In the genomic region with DNA sequence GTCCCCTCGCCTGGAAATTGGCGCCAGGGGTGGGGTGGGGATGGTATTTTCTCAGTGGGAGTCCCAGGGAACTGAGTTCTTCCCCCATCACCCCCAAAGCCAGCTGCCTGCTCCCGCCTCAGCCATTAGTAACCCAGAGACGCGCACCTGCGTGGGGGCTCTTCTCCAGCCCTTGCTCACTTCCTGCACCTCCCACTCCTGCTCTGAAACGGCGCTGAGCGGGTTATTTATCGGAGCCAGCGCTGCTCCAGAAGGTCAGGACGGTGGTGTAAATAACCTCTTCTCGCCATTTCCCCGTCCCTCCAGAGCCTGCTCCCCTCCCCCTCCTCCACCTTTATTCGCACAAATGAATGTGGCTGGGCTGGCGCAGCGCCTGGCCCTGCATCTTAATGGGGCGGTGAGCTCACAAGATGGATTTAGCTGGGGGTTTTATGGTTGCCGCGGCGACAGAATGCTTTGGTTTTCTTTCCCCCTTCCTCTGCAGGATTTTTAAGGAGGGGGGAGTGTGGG, we compare ENCODE assay signal across 9 cellular contexts. TPM values are rescaled to one million over a fixed set of nuclear protein-coding genes. Genes with fewer than 3 reads are reported as not detected.
DNase-seq lines count a peak whose midpoint lies in the region; ATAC-seq and TF ChIP-seq lines count a peak whose summit lies in the region.
"Had no signal": no experiment of that assay in that cellular context is flagged by ENCODE, and none has a peak within 500 bp of the region (broad histone marks: within the 10 kb centered on the region; RNA-seq: fewer than 3 reads in every experiment).

No MANE protein-coding gene starts in this region.

- 12% methylated on average over 14 of the region's 21 CpGs for WGBS in hepatocyte (ENCODE audit: low lambda C conversion rate, missing lambda C conversion rate)
- 30 to 69% methylated on average over 21 of the region's 21 CpGs for WGBS in sigmoid colon, 2 donors

- no peak for TF ChIP-seq POLR2A in sigmoid colon (IDR thresholded peaks at IDR 0.05)

- ATAC-seq in HG02938 (IDR thresholded peaks at IDR 0.05; ENCODE audit: unreplicated experiment), result no peak
- ATAC-seq in GM21576 (IDR thresholded peaks at IDR 0.05; ENCODE audit: unreplicated experiment), result no peak

- H3K9me3 ChIP-seq in A673 (ENCODE audit: low read depth, low read length, poor library complexity, severe bottlenecking), result no peaks in the 10 kb centered on the region
- H3K9me3 ChIP-seq in hepatocyte (ENCODE audit: low read depth), result no peaks in the 10 kb centered on the region
- H3K9me3 ChIP-seq in sigmoid colon, result no peaks in the 10 kb centered on the region

- no TSS peak for BruUV-seq in A673 (replicated peaks; lab: Mats Ljungman, UMichigan)

- H2AFZ ChIP-seq in hepatocyte, result no peak overlapping the region

- no peaks in the 10 kb centered on the region for H3K27me3 Mint-ChIP-seq in activated T-helper 1 cell treated with anti-CD3 and anti-CD28 coated beads, Interleukin-12 subunit alpha, Interleukin-12 subunit beta, Interleukin-2, Interleukin-4 antibody, amounts not matched to agents 30 ng/mL and 10 ng/mL and 1 ng/mL, durations not matched to agents 14 hours and 24 hours and 36 hours (ENCODE audit: insufficient read depth)

- H3K27ac ChIP-seq in A673 (ENCODE audit: low read depth, low read length, poor library complexity, severe bottlenecking) (peak overlapping the region; percentile 75), hepatocyte (peak overlapping the region; percentile 95), sigmoid colon (peak overlapping the region; percentile 72 to 91 (median 87))

- peaks cover 32% of the 10 kb centered on the region for H3K36me3 Mint-ChIP-seq in activated T-helper 1 cell treated with anti-CD3 and anti-CD28 coated beads, Interleukin-12 subunit alpha, Interleukin-12 subunit beta, Interleukin-2, Interleukin-4 antibody, amounts not matched to agents 30 ng/mL and 10 ng/mL and 1 ng/mL, durations not matched to agents 14 hours and 24 hours and 36 hours (ENCODE audit: low read depth)

- no peaks in the 10 kb centered on the region for H4K20me1 ChIP-seq in hepatocyte (ENCODE audit: insufficient read depth, poor library complexity, severe bottlenecking)

- H3K4me1 Mint-ChIP-seq in activated T-helper 1 cell treated with anti-CD3 and anti-CD28 coated beads, Interleukin-12 subunit alpha, Interleukin-12 subunit beta, Interleukin-2, Interleukin-4 antibody, amounts not matched to agents 30 ng/mL and 10 ng/mL and 1 ng/mL, durations not matched to agents 14 hours and 24 hours and 36 hours (ENCODE audit: low read depth), result peaks cover 19% of the 10 kb centered on the region

- intact Hi-C loops in A673 (cut with micrococcal nuclease; ENCODE audit: unreplicated experiment), result no loop called here
- intact Hi-C loops in activated T-helper 1 cell treated with anti-CD3 and anti-CD28 coated beads, Interleukin-12 subunit alpha, Interleukin-12 subunit beta, Interleukin-2, Interleukin-4 antibody, amounts not matched to agents 30 ng/mL and 10 ng/mL and 1 ng/mL, durations not matched to agents 14 hours and 24 hours and 36 hours (cut with micrococcal nuclease), result no loop called here
- intact Hi-C loops in sigmoid colon (cut with DNase I), result no loop called here

- no peaks in the 10 kb centered on the region for H3K9me2 ChIP-seq in hepatocyte (replicated peaks; ENCODE audit: insufficient read depth)

- no peaks in the 10 kb centered on the region for H3K27me3 ChIP-seq in A673 (replicated peaks; ENCODE audit: insufficient read depth, low read depth, low read length, poor library complexity)
- H3K27me3 ChIP-seq in hepatocyte, result no peaks in the 10 kb centered on the region
- no peaks in the 10 kb centered on the region for H3K27me3 ChIP-seq in sigmoid colon

- CTCF ChIA-PET in A673 (lab: Charles Lee), result interaction anchor here (0.6 kb wide), 2 partner anchors 36 to 160 kb away, joined by 3 to 5 read pairs; no protein-coding TSS in a partner anchor

- TF ChIP-seq CTCF in A673 (conservative IDR thresholded peaks at IDR 0.05; ENCODE audit: low read depth, low read length) (no peak), hepatocyte (IDR thresholded peaks at IDR 0.05; ENCODE audit: poor library complexity) (no peak), sigmoid colon (IDR thresholded peaks at IDR 0.05) (no peak)

- peaks cover 34% of the 10 kb centered on the region for H3K4me1 ChIP-seq in A673 (ENCODE audit: insufficient read depth, low read length, poor library complexity, severe bottlenecking)
- H3K4me1 ChIP-seq in hepatocyte (ENCODE audit: insufficient read depth), result peaks cover 36% of the 10 kb centered on the region
- peaks cover 3 to 61% (median 48%) of the 10 kb centered on the region in 4 donors for H3K4me1 ChIP-seq in sigmoid colon

- DNase-seq in A673 (ENCODE audit: low spot score) (peak; percentile 69), NCI-H1105 (lab: John Stamatoyannopoulos, UW) (peak; percentile 61), hepatocyte (ENCODE audit: low spot score) (peak; percentile 81), sigmoid colon (peak; percentile 92), MV-4-11 (lab: John Stamatoyannopoulos, UW) (no peak)
- no peak for DNase-seq in activated T-helper 1 cell treated with anti-CD3 and anti-CD28 coated beads, Interleukin-12 subunit alpha, Interleukin-12 subunit beta, Interleukin-2, Interleukin-4 antibody, amounts not matched to agents 30 ng/mL and 10 ng/mL and 1 ng/mL, durations not matched to agents 14 hours and 24 hours and 36 hours (ENCODE audit: low spot score)

- peak overlapping the region; percentile 45 for H3K27ac Mint-ChIP-seq in activated T-helper 1 cell treated with anti-CD3 and anti-CD28 coated beads, Interleukin-12 subunit alpha, Interleukin-12 subunit beta, Interleukin-2, Interleukin-4 antibody, amounts not matched to agents 30 ng/mL and 10 ng/mL and 1 ng/mL, durations not matched to agents 14 hours and 24 hours and 36 hours

- peak overlapping the region; percentile 69 for H3K4me2 ChIP-seq in hepatocyte

- peak overlapping the region; percentile 58 for H3K4me3 Mint-ChIP-seq in activated T-helper 1 cell treated with anti-CD3 and anti-CD28 coated beads, Interleukin-12 subunit alpha, Interleukin-12 subunit beta, Interleukin-2, Interleukin-4 antibody, amounts not matched to agents 30 ng/mL and 10 ng/mL and 1 ng/mL, durations not matched to agents 14 hours and 24 hours and 36 hours

- TF ChIP-seq EP300 in sigmoid colon (IDR thresholded peaks at IDR 0.05), result no peak

- H3K36me3 ChIP-seq in A673 (ENCODE audit: insufficient read depth, low read length, poor library complexity, severe bottlenecking) (peaks cover 26% of the 10 kb centered on the region), hepatocyte (replicated peaks; ENCODE audit: insufficient read depth, low read depth) (peaks cover 3% of the 10 kb centered on the region), sigmoid colon (peaks cover 14 to 41% (median 35%) of the 10 kb centered on the region in 4 donors)

- peak overlapping the region; percentile 20 for H3K4me3 ChIP-seq in A673 (ENCODE audit: low read depth, low read length, poor library complexity, severe bottlenecking)
- H3K4me3 ChIP-seq in hepatocyte, result no peak overlapping the region
- H3K4me3 ChIP-seq in sigmoid colon, result peak overlapping the region; percentile 21 to 44 (median 30)

- no peaks in the 10 kb centered on the region for H3K79me2 ChIP-seq in hepatocyte

- POLR2A ChIA-PET in A673 (lab: Charles Lee; ENCODE audit: low non-redundant PET), result no interaction called here

- H3K9me3 Mint-ChIP-seq in activated T-helper 1 cell treated with anti-CD3 and anti-CD28 coated beads, Interleukin-12 subunit alpha, Interleukin-12 subunit beta, Interleukin-2, Interleukin-4 antibody, amounts not matched to agents 30 ng/mL and 10 ng/mL and 1 ng/mL, durations not matched to agents 14 hours and 24 hours and 36 hours, result no peaks in the 10 kb centered on the region

RNA-seq across cellular contexts. Expression of a gene that starts 12.2 kb away (rescaled TPM):
- not detected in 2 replicates for total RNA-seq in A673 (2021)
- total RNA-seq in activated T-helper 1 cell treated with anti-CD3 and anti-CD28 coated beads, Interleukin-12 subunit alpha, Interleukin-12 subunit beta, Interleukin-2, Interleukin-4 antibody, amounts not matched to agents 30 ng/mL and 10 ng/mL and 1 ng/mL, durations not matched to agents 14 hours and 24 hours and 36 hours, result 2.3 and 2.4 TPM in 2 replicates
- total RNA-seq in hepatocyte, result 0.07 TPM in 1 of 2 replicates, not detected in the other
- not detected in 2 replicates for polyA plus RNA-seq in hepatocyte
- under 1 TPM in 1 of 4 donors, not detected in 3; 0.54 TPM for total RNA-seq in sigmoid colon
- polyA plus RNA-seq in sigmoid colon, result under 1 TPM; 0.60 to 0.92 (median 0.69) TPM

RNA-seq across cellular contexts. Expression of a gene that starts 27.1 kb away (rescaled TPM):
- 169 and 187 TPM in 2 replicates for total RNA-seq in A673 (2021)
- total RNA-seq in activated T-helper 1 cell treated with anti-CD3 and anti-CD28 coated beads, Interleukin-12 subunit alpha, Interleukin-12 subunit beta, Interleukin-2, Interleukin-4 antibody, amounts not matched to agents 30 ng/mL and 10 ng/mL and 1 ng/mL, durations not matched to agents 14 hours and 24 hours and 36 hours, result 115 and 123 TPM in 2 replicates
- 164 and 220 TPM in 2 replicates for total RNA-seq in hepatocyte
- 207 and 224 TPM in 2 replicates for polyA plus RNA-seq in hepatocyte
- 10 to 100 TPM; 39.6 to 74.2 (median 61.2) TPM for total RNA-seq in sigmoid colon
- 100 to 1,000 TPM; 114 to 155 (median 147) TPM for polyA plus RNA-seq in sigmoid colon

RNA-seq across cellular contexts. Expression of a gene that starts 32.5 kb away (rescaled TPM):
- total RNA-seq in A673 (2021), result 17.5 and 26.8 TPM in 2 replicates
- 0.99 and 1.3 TPM in 2 replicates for total RNA-seq in activated T-helper 1 cell treated with anti-CD3 and anti-CD28 coated beads, Interleukin-12 subunit alpha, Interleukin-12 subunit beta, Interleukin-2, Interleukin-4 antibody, amounts not matched to agents 30 ng/mL and 10 ng/mL and 1 ng/mL, durations not matched to agents 14 hours and 24 hours and 36 hours
- 2.2 and 5.6 TPM in 2 replicates for total RNA-seq in hepatocyte
- 4.2 and 4.6 TPM in 2 replicates for polyA plus RNA-seq in hepatocyte
- 10 to 100 TPM in 2 of 4 donors, 1 to 10 TPM in 2; 5.6 to 18.6 (median 10.6) TPM for total RNA-seq in sigmoid colon
- 10 to 100 TPM in 1 of 3 donors, 1 to 10 TPM in 2; 4.4 to 19.2 (median 7.0) TPM for polyA plus RNA-seq in sigmoid colon

RNA-seq across cellular contexts. Expression of a gene that starts 51.3 kb away (rescaled TPM):
- not detected in 2 replicates for total RNA-seq in A673 (2021)
- not detected in 2 replicates for total RNA-seq in activated T-helper 1 cell treated with anti-CD3 and anti-CD28 coated beads, Interleukin-12 subunit alpha, Interleukin-12 subunit beta, Interleukin-2, Interleukin-4 antibody, amounts not matched to agents 30 ng/mL and 10 ng/mL and 1 ng/mL, durations not matched to agents 14 hours and 24 hours and 36 hours
- total RNA-seq in hepatocyte, result 0.44 TPM in 1 of 2 replicates, not detected in the other
- 0.83 TPM in 1 of 2 replicates, not detected in the other for polyA plus RNA-seq in hepatocyte
- total RNA-seq in sigmoid colon, result under 1 TPM in 1 of 4 donors, not detected in 3; 0.54 TPM
- polyA plus RNA-seq in sigmoid colon, result under 1 TPM in 1 of 3 donors, not detected in 2; 0.45 TPM
- total RNA-seq: activated CD8-positive, alpha-beta memory T cell treated with anti-CD3 and anti-CD28 coated beads for 36 hours had no signal

Comparison
In these comparisons a context has a peak if more than half of its experiments do, and no peak if none do; other contexts are left out.
1. DNase-seq: peak in A673 (single experiment), NCI-H1105 (single experiment), hepatocyte (single experiment) and sigmoid colon (single experiment); none in activated T-helper 1 cell treated with anti-CD3 and anti-CD28 coated beads, Interleukin-12 subunit alpha, Interleukin-12 subunit beta, Interleukin-2, Interleukin-4 antibody, amounts not matched to agents 30 ng/mL and 10 ng/mL and 1 ng/mL, durations not matched to agents 14 hours and 24 hours and 36 hours (single experiment) and MV-4-11 (single experiment).
2. Peak in every context shown above with its lines, with median percentiles within 50 percentile points of each other: H3K27ac ChIP-seq.